9 cellular contexts compared by ENCODE assay signal in genomic region chr15:96359772-96360498, GRCh38. TPM values are rescaled to one million over a fixed set of nuclear protein-coding genes. Genes with fewer than 3 reads are reported as not detected.
DNase-seq lines count a peak whose midpoint lies in the region; ATAC-seq and TF ChIP-seq lines count a peak whose summit lies in the region.
"Had no signal": no experiment of that assay in that cellular context is flagged by ENCODE, and none has a peak within 500 bp of the region (broad histone marks: within the 10 kb centered on the region; RNA-seq: fewer than 3 reads in every experiment).

No MANE protein-coding gene starts in this region.

- peak overlapping the region; percentile 17 for H2AK9ac ChIP-seq in IMR-90 (replicated peaks; ENCODE audit: low read depth, low read length, poor library complexity)

- H4K91ac ChIP-seq in IMR-90 (ENCODE audit: insufficient read depth, low read depth, low read length): peak overlapping the region; percentile 59

- intact Hi-C loops in IMR-90 (cut with micrococcal nuclease) (loop anchor here (5.0 to 10.0 kb wide), 2 partner anchors 222 to 1935 kb away; no protein-coding TSS in a partner anchor), lower leg skin (cut with DNase I; ENCODE audit: low total_unique reads) (no loop called here), testis (cut with DNase I; ENCODE audit: low total_unique reads) (no loop called here)

- H3K27me3 ChIP-seq in IMR-90 (ENCODE audit: control insufficient read depth, insufficient read depth, low read length) (no peaks in the 10 kb centered on the region), testis (no peaks in the 10 kb centered on the region)

- in situ Hi-C loops in IMR-90 (cut with MboI; ENCODE audit: low sequenced_read_pairs): no loop called here

- H3K27ac ChIP-seq in IMR-90 (ENCODE audit: insufficient read depth, low read length) (peak overlapping the region; percentile 38), testis (peak overlapping the region in 1 of 2 donors; percentile 66)

- POLR2A ChIA-PET in IMR-90 (lab: Charles Lee; ENCODE audit: unreplicated experiment): interaction anchor here (0.6 kb wide), 1 partner anchor 552 kb away, joined by 3 read pairs; no protein-coding TSS in a partner anchor

- H3K27ac Mint-ChIP-seq in T-helper 17 cell: no peak overlapping the region

- no peak for TF ChIP-seq RAD21 in IMR-90 (IDR thresholded peaks at IDR 0.05; ENCODE audit: low read length)

- peak overlapping the region; percentile 86 for H3K4me2 ChIP-seq in IMR-90 (ENCODE audit: low read depth, low read length)

- H3K4me3 ChIP-seq in IMR-90 (ENCODE audit: insufficient read depth, low read depth, low read length): peak overlapping the region; percentile 51
- H3K4me3 ChIP-seq in lower leg skin (ENCODE audit: low read depth, poor library complexity, severe bottlenecking): peak overlapping the region; percentile 13
- peak overlapping the region; percentile 37 to 61 for H3K4me3 ChIP-seq in testis

- H3K27me3 Mint-ChIP-seq in T-helper 17 cell: peaks cover 62% of the 10 kb centered on the region

- dilution Hi-C loops in IMR-90 (cut with HindIII; ENCODE audit: low sequenced_read_pairs, unreplicated experiment): no loop called here

- H3K56ac ChIP-seq in IMR-90 (ENCODE audit: extremely low read depth, insufficient read depth, low read length): no peak overlapping the region

- H2BK20ac ChIP-seq in IMR-90 (ENCODE audit: low read depth, low read length): no peak overlapping the region

- H3K36me3 ChIP-seq in IMR-90 (ENCODE audit: control insufficient read depth, insufficient read depth, low read length) (no peaks in the 10 kb centered on the region), testis (ENCODE audit: low read depth, missing control alignments) (no peaks in the 10 kb centered on the region)

- no TSS peak for BruUV-seq in IMR-90 (replicated peaks; lab: Mats Ljungman, UMichigan)

- H3K4me1 ChIP-seq in IMR-90 (ENCODE audit: control insufficient read depth, insufficient read depth, low read length): peaks cover 8% of the 10 kb centered on the region; the same call in 1 of the 2 replicates
- peaks cover 19% of the 10 kb centered on the region for H3K4me1 ChIP-seq in testis

- DNase-seq in IMR-90 (no peak), ecto neural progenitor cell (ENCODE audit: low spot score) (peak; percentile 77), lower leg skin (ENCODE audit: low spot score in 2 of 2) (no peak), testis (no peak), T-helper 17 cell (no peak), NCI-H510A treated with DMSO at 0.1 percent for 48 hours (lab: John Stamatoyannopoulos, UW) (no peak)
- DNase-seq: activated CD4-positive, alpha-beta T cell treated with anti-CD3 and anti-CD28 coated beads for 48 hours; NCI-H2171 had no signal

- peak overlapping the region; percentile 8; the same call in 1 of the 2 replicates for H4K5ac ChIP-seq in IMR-90 (ENCODE audit: low read depth, low read length)

- H3K4me3 Mint-ChIP-seq in T-helper 17 cell: no peak overlapping the region

- peak overlapping the region; percentile 8; the same call in 1 of the 2 replicates for H2BK120ac ChIP-seq in IMR-90 (ENCODE audit: low read depth, low read length)

- H4K8ac ChIP-seq in IMR-90 (ENCODE audit: low read depth in 2 of 2, low read length in 2 of 2): peak overlapping the region; percentile 4 to 26; a peak in 1 of 4 replicates

- no peak for TF ChIP-seq POLR2A in IMR-90 (IDR thresholded peaks at IDR 0.05; ENCODE audit: low read depth, low read length)
- TF ChIP-seq POLR2A in lower leg skin (IDR thresholded peaks at IDR 0.05): no peak
- TF ChIP-seq POLR2A in testis (IDR thresholded peaks at IDR 0.05): no peak

- no peak overlapping the region for H3K23ac ChIP-seq in IMR-90 (ENCODE audit: low read depth, low read length)

- peak overlapping the region; percentile 95 for H2AFZ ChIP-seq in IMR-90 (replicated peaks; ENCODE audit: low read length, poor library complexity)

- no peak overlapping the region; the same call in 1 of the 2 replicates for H3K18ac ChIP-seq in IMR-90 (ENCODE audit: low read depth, low read length)

- H3K9me3 ChIP-seq in IMR-90 (ENCODE audit: control insufficient read depth, insufficient read depth, low read length) (no peaks in the 10 kb centered on the region), testis (no peaks in the 10 kb centered on the region), T-helper 17 cell (ENCODE audit: control insufficient read depth, low read length, poor library complexity, severe bottlenecking) (no peaks in the 10 kb centered on the region)

- no peak overlapping the region for H2BK5ac ChIP-seq in IMR-90 (ENCODE audit: low read depth, low read length, poor library complexity, severe bottlenecking)

- H3K14ac ChIP-seq in IMR-90 (replicated peaks; ENCODE audit: low read depth, low read length): peak overlapping the region; percentile 42; the same call in 1 of the 2 replicates

- H2AK5ac ChIP-seq in IMR-90 (ENCODE audit: low read depth, low read length): no peak overlapping the region

- peak overlapping the region; percentile 47 for H3K9ac ChIP-seq in IMR-90 (ENCODE audit: low read depth, low read length)

- peaks cover 19 to 36% of the 10 kb centered on the region in 2 experiments for H3K79me1 ChIP-seq in IMR-90 (ENCODE audit: low read depth in 1 of 2, low read length in 2 of 2)

- TF ChIP-seq CTCF in IMR-90 (conservative IDR thresholded peaks at IDR 0.05; ENCODE audit: low read depth, low read length): no peak
- TF ChIP-seq CTCF in lower leg skin (IDR thresholded peaks at IDR 0.05): no peak
- TF ChIP-seq CTCF in testis (IDR thresholded peaks at IDR 0.05): no peak

- no peaks in the 10 kb centered on the region for H4K20me1 ChIP-seq in IMR-90 (ENCODE audit: insufficient read depth, low read length)

- no peaks in the 10 kb centered on the region for H3K36me3 Mint-ChIP-seq in T-helper 17 cell (ENCODE audit: low read depth)

- H2BK15ac ChIP-seq in IMR-90 (ENCODE audit: low read depth, low read length): no peak overlapping the region

- ATAC-seq in IMR-90 (ENCODE audit: low read depth): peak; percentile 27
- no peak for ATAC-seq in T-helper 17 cell
- no peak for ATAC-seq in HG02852 (IDR thresholded peaks at IDR 0.05; ENCODE audit: unreplicated experiment)

- H3K4ac ChIP-seq in IMR-90 (ENCODE audit: low read depth, low read length): peak overlapping the region; percentile 57

- H3K9me1 ChIP-seq in IMR-90 (ENCODE audit: insufficient read depth, low read length): no peaks in the 10 kb centered on the region

- WGBS in IMR-90 (ENCODE audit: extremely low coverage in 2 of 2, insufficient read length in 1 of 2), 2 experiments: 6% methylated on average over 7 of the region's 46 CpGs; no CpG with 5 or more reads in 1 of the 2 experiments
- 0 to 6% methylated on average over 11 to 46 of the region's 46 CpGs for WGBS in lower leg skin, 2 donors
- WGBS in testis, 2 donors: 0 to 6% methylated on average over 4 to 28 of the region's 46 CpGs

- CTCF ChIA-PET in IMR-90 (lab: Yijun Ruan, JAX): interaction anchor here (0.9 kb wide), 1 partner anchor 24 kb away, joined by 4 read pairs; no protein-coding TSS in a partner anchor

- H3K4me1 Mint-ChIP-seq in T-helper 17 cell: peaks cover 9% of the 10 kb centered on the region

TF ChIP-seq in IMR-90, 13 proteins besides CTCF, POLR2A, EP300 and RAD21:
- TF ChIP-seq RFX5 (IDR thresholded peaks at IDR 0.05; ENCODE audit: low read depth, low read length): no peak
- no peak for TF ChIP-seq FOS (IDR thresholded peaks at IDR 0.05; ENCODE audit: low read depth, low read length)
- TF ChIP-seq ELK1 (IDR thresholded peaks at IDR 0.05; ENCODE audit: borderline replicate concordance, low read depth, low read length): no peak
- no peak for TF ChIP-seq NFE2L2 (IDR thresholded peaks at IDR 0.05; ENCODE audit: low read depth, low read length)
- TF ChIP-seq CEBPB (IDR thresholded peaks at IDR 0.05; ENCODE audit: low read depth, low read length): no peak
- no peak for TF ChIP-seq MAFK (IDR thresholded peaks at IDR 0.05; ENCODE audit: low read depth, low read length)
- 0 out of 2 replicates have a peak, but pooled peaks have one; percentile 6 for TF ChIP-seq BHLHE40 (IDR thresholded peaks at IDR 0.05; ENCODE audit: low read depth, low read length)
- TF ChIP-seq RCOR1 (IDR thresholded peaks at IDR 0.05; ENCODE audit: insufficient replicate concordance, low read length): no peak
- TF ChIP-seq USF2 (IDR thresholded peaks at IDR 0.05; ENCODE audit: low read depth, low read length): no peak
- TF ChIP-seq CHD1 (IDR thresholded peaks at IDR 0.05; ENCODE audit: low read depth, low read length): no peak
- peak; percentile 19; the same call in 1 of the 2 replicates for TF ChIP-seq MAZ (IDR thresholded peaks at IDR 0.05; ENCODE audit: borderline replicate concordance, low read depth, low read length)
- no peak for TF ChIP-seq SMC3 (IDR thresholded peaks at IDR 0.05; ENCODE audit: low read depth, low read length)
- TF ChIP-seq MXI1 (IDR thresholded peaks at IDR 0.05; ENCODE audit: borderline replicate concordance, low read depth, low read length): no peak

RNA-seq across cellular contexts. Expression of gene NR2F2, which starts 29.4 kb away (rescaled TPM):
- 20.3 and 28.1 TPM in 2 replicates for total RNA-seq in IMR-90 (2012; rRNA removed)
- polyA plus RNA-seq in IMR-90 (2012; rRNA removed): 161 and 185 TPM in 2 replicates
- 113 and 142 TPM in 2 replicates for polyA plus RNA-seq in IMR-90 (2012; cell fraction: cytosol; rRNA removed)
- polyA plus RNA-seq in IMR-90 (2012; cell fraction: nucleus; rRNA removed; ENCODE audit: low replicate concordance): 109 and 182 TPM in 2 replicates
- 10 to 100 TPM in 1 of 4 donors, 1 to 10 TPM in 3; 3.9 to 14.0 (median 6.5) TPM for total RNA-seq in lower leg skin
- 10 to 100 TPM; 31.2 to 38.2 TPM for total RNA-seq in testis
- 42.9 TPM for polyA plus RNA-seq in testis (ENCODE audit: insufficient read depth, low read depth, low replicate concordance)
- not detected for total RNA-seq in T-helper 17 cell

Comparison
In these comparisons a context has a peak if more than half of its experiments do, and no peak if none do; other contexts are left out.
1. RNA of gene NR2F2, which starts 29.4 kb away (total RNA-seq): 31.2 to 38.2 TPM in testis, 20.3 to 28.1 TPM in IMR-90 and 3.9 to 14.0 TPM in lower leg skin; not detected in T-helper 17 cell; every median in the first group is over 4 times any median in the second.
2. Peak in every context shown above with its lines, with median percentiles within 50 percentile points of each other: H3K4me3 ChIP-seq.